ENCODE assay signal across 17 cellular contexts in genomic region chr10:121553455-121553854, GRCh38. TPM values are rescaled to one million over a fixed set of nuclear protein-coding genes. Genes with fewer than 3 reads are reported as not detected.
DNase-seq lines count a peak whose midpoint lies in the region; ATAC-seq and TF ChIP-seq lines count a peak whose summit lies in the region.
"Had no signal": no experiment of that assay in that cellular context is flagged by ENCODE, and none has a peak within 500 bp of the region (broad histone marks: within the 10 kb centered on the region; RNA-seq: fewer than 3 reads in every experiment).

No MANE protein-coding gene starts in this region.

- no peak overlapping the region for H3K4me2 ChIP-seq in IMR-90 (ENCODE audit: low read depth, low read length)

- H3K9me3 ChIP-seq in IMR-90 (ENCODE audit: control insufficient read depth, insufficient read depth, low read length), result peaks cover 21% of the 10 kb centered on the region
- H3K9me3 ChIP-seq: esophagus squamous epithelium, HAP-1 had no signal

- peaks cover 55% of the 10 kb centered on the region for H3K4me1 Mint-ChIP-seq in mesothelial cell of epicardium
- no peaks in the 10 kb centered on the region for H3K4me1 Mint-ChIP-seq in osteocyte (ENCODE audit: unreplicated experiment)

- H3K36me3 Mint-ChIP-seq in mesothelial cell of epicardium (peaks cover 30% of the 10 kb centered on the region), osteocyte (ENCODE audit: unreplicated experiment) (peaks cover 17% of the 10 kb centered on the region)

- dilution Hi-C loops in IMR-90 (cut with HindIII; ENCODE audit: low sequenced_read_pairs, unreplicated experiment), result no loop called here

- H4K5ac ChIP-seq in IMR-90 (ENCODE audit: low read depth, low read length), result no peak overlapping the region

- H3K4me3 Mint-ChIP-seq in mesothelial cell of epicardium (peak overlapping the region; percentile 31), osteocyte (ENCODE audit: unreplicated experiment) (no peak overlapping the region)
- H3K4me3 Mint-ChIP-seq: T-helper 2 cell treated with Interferon-gamma antibody and Interleukin-4, amounts not matched to agents 5 μg/mL and 100 μg/mL, for 36 hours had no signal

- POLR2A ChIA-PET in IMR-90 (lab: Charles Lee; ENCODE audit: unreplicated experiment), result no interaction called here

- TF ChIP-seq RAD21 in IMR-90 (IDR thresholded peaks at IDR 0.05; ENCODE audit: low read length), result no peak

- H2AK5ac ChIP-seq in IMR-90 (ENCODE audit: low read depth, low read length), result no peak overlapping the region

- H3K9me3 Mint-ChIP-seq in mesothelial cell of epicardium (peaks cover 7% of the 10 kb centered on the region), osteocyte (ENCODE audit: unreplicated experiment) (peaks cover 6% of the 10 kb centered on the region)

- CTCF ChIA-PET in IMR-90 (lab: Yijun Ruan, JAX), result no interaction called here

- no peak overlapping the region for H2BK20ac ChIP-seq in IMR-90 (ENCODE audit: low read depth, low read length)

- no peak overlapping the region for H4K91ac ChIP-seq in IMR-90 (ENCODE audit: insufficient read depth, low read depth, low read length)

- H3K4me3 ChIP-seq in IMR-90 (ENCODE audit: insufficient read depth, low read depth, low read length), result no peak overlapping the region
- H3K4me3 ChIP-seq: esophagus squamous epithelium, HAP-1 had no signal

- TF ChIP-seq CTCF in IMR-90 (conservative IDR thresholded peaks at IDR 0.05; ENCODE audit: low read depth, low read length) (no peak), mesothelial cell of epicardium (IDR thresholded peaks at IDR 0.05; ENCODE audit: unreplicated experiment) (no peak), osteocyte (IDR thresholded peaks at IDR 0.05) (no peak)

- no peak overlapping the region for H3K23ac ChIP-seq in IMR-90 (ENCODE audit: low read depth, low read length)

- WGBS in IMR-90 (ENCODE audit: extremely low coverage in 2 of 2, insufficient read length in 1 of 2), 2 experiments, result no CpG with 5 or more reads among the region's 1 CpG

- in situ Hi-C loops in IMR-90 (cut with MboI; ENCODE audit: low sequenced_read_pairs), result no loop called here

- no peak overlapping the region for H3K56ac ChIP-seq in IMR-90 (ENCODE audit: extremely low read depth, insufficient read depth, low read length)

- H3K27me3 Mint-ChIP-seq in mesothelial cell of epicardium (ENCODE audit: low read depth) (no peaks in the 10 kb centered on the region), osteocyte (ENCODE audit: unreplicated experiment) (no peaks in the 10 kb centered on the region)

- no peaks in the 10 kb centered on the region for H3K27me3 ChIP-seq in IMR-90 (ENCODE audit: control insufficient read depth, insufficient read depth, low read length)
- H3K27me3 ChIP-seq: esophagus squamous epithelium had no signal

- H2BK5ac ChIP-seq in IMR-90 (ENCODE audit: low read depth, low read length, poor library complexity, severe bottlenecking), result no peak overlapping the region

- no peak for TF ChIP-seq POLR2A in IMR-90 (IDR thresholded peaks at IDR 0.05; ENCODE audit: low read depth, low read length)

- H3K27ac Mint-ChIP-seq in mesothelial cell of epicardium (peak overlapping the region; percentile 99), osteocyte (ENCODE audit: unreplicated experiment) (no peak overlapping the region)
- H3K27ac Mint-ChIP-seq: T-helper 2 cell treated with Interferon-gamma antibody and Interleukin-4, amounts not matched to agents 5 μg/mL and 100 μg/mL, for 36 hours had no signal

- no peaks in the 10 kb centered on the region for H4K20me1 ChIP-seq in IMR-90 (ENCODE audit: insufficient read depth, low read length)

- no peak overlapping the region for H2AFZ ChIP-seq in IMR-90 (replicated peaks; ENCODE audit: low read length, poor library complexity)

- no peak overlapping the region for H3K18ac ChIP-seq in IMR-90 (ENCODE audit: low read depth, low read length)

- H2AK9ac ChIP-seq in IMR-90 (replicated peaks; ENCODE audit: low read depth, low read length, poor library complexity), result peak overlapping the region; percentile 50

- H3K36me3 ChIP-seq in IMR-90 (ENCODE audit: control insufficient read depth, insufficient read depth, low read length), result no peaks in the 10 kb centered on the region

- H2BK120ac ChIP-seq in IMR-90 (ENCODE audit: low read depth, low read length), result no peak overlapping the region

- H3K14ac ChIP-seq in IMR-90 (replicated peaks; ENCODE audit: low read depth, low read length), result no peak overlapping the region

- no peaks in the 10 kb centered on the region for H3K4me1 ChIP-seq in IMR-90 (ENCODE audit: control insufficient read depth, insufficient read depth, low read length)

- H2BK15ac ChIP-seq in IMR-90 (ENCODE audit: low read depth, low read length), result no peak overlapping the region

- BruUV-seq in IMR-90 (replicated peaks; lab: Mats Ljungman, UMichigan), result no TSS peak

- no peak for ATAC-seq in IMR-90 (ENCODE audit: low read depth)
- no peak for ATAC-seq in GM18520 (IDR thresholded peaks at IDR 0.05; ENCODE audit: unreplicated experiment)

- H3K9me1 ChIP-seq in IMR-90 (ENCODE audit: insufficient read depth, low read length), result no peaks in the 10 kb centered on the region

- H3K4ac ChIP-seq in IMR-90 (ENCODE audit: low read depth, low read length), result no peak overlapping the region

- H4K8ac ChIP-seq in IMR-90 (ENCODE audit: low read depth in 2 of 2, low read length in 2 of 2), result no peak overlapping the region

- DNase-seq in COR-L47 (lab: John Stamatoyannopoulos, UW) (peak; percentile 15), IMR-90 (no peak), mesothelial cell of epicardium (ENCODE audit: low spot score in 2 of 2, unreplicated experiment in 2 of 2) (no peak), osteocyte (ENCODE audit: extremely low spot score, unreplicated experiment) (no peak), NCI-H1092 treated with DMSO at 0.1 percent for 48 hours (lab: John Stamatoyannopoulos, UW) (no peak)
- no peak for DNase-seq in NK-92 treated with Interleukin-12 subunit alpha and Interleukin-12 subunit beta, amount 100 ng/mL, for 24 hours (lab: John Stamatoyannopoulos, UW)
- DNase-seq: activated CD4-positive, alpha-beta T cell treated with anti-CD3 and anti-CD28 coated beads for 4 hours; activated T-cell treated with anti-CD3 and anti-CD28 coated beads, Interleukin-2, amount 50 U/mL, for 1 hour; esophagus squamous epithelium; hypothalamus; NCI-H524 had no signal

- no peak overlapping the region for H3K27ac ChIP-seq in IMR-90 (ENCODE audit: insufficient read depth, low read length)
- peak overlapping the region; percentile 70 for H3K27ac ChIP-seq in angular gyrus (ENCODE audit: low read depth, low read length)

- no peaks in the 10 kb centered on the region for H3K79me1 ChIP-seq in IMR-90 (ENCODE audit: low read depth in 1 of 2, low read length in 2 of 2)

- H3K9ac ChIP-seq in IMR-90 (ENCODE audit: low read depth, low read length), result no peak overlapping the region

- intact Hi-C loops in IMR-90 (cut with micrococcal nuclease), result no loop called here

TF ChIP-seq in IMR-90, 13 proteins besides CTCF, POLR2A, EP300 and RAD21:
- TF ChIP-seq BHLHE40 (IDR thresholded peaks at IDR 0.05; ENCODE audit: low read depth, low read length), result no peak
- no peak for TF ChIP-seq FOS (IDR thresholded peaks at IDR 0.05; ENCODE audit: low read depth, low read length)
- TF ChIP-seq CHD1 (IDR thresholded peaks at IDR 0.05; ENCODE audit: low read depth, low read length), result no peak
- no peak for TF ChIP-seq MXI1 (IDR thresholded peaks at IDR 0.05; ENCODE audit: borderline replicate concordance, low read depth, low read length)
- no peak for TF ChIP-seq RCOR1 (IDR thresholded peaks at IDR 0.05; ENCODE audit: insufficient replicate concordance, low read length)
- no peak for TF ChIP-seq MAZ (IDR thresholded peaks at IDR 0.05; ENCODE audit: borderline replicate concordance, low read depth, low read length)
- no peak for TF ChIP-seq MAFK (IDR thresholded peaks at IDR 0.05; ENCODE audit: low read depth, low read length)
- TF ChIP-seq ELK1 (IDR thresholded peaks at IDR 0.05; ENCODE audit: borderline replicate concordance, low read depth, low read length), result no peak
- TF ChIP-seq CEBPB (IDR thresholded peaks at IDR 0.05; ENCODE audit: low read depth, low read length), result no peak
- no peak for TF ChIP-seq RFX5 (IDR thresholded peaks at IDR 0.05; ENCODE audit: low read depth, low read length)
- TF ChIP-seq NFE2L2 (IDR thresholded peaks at IDR 0.05; ENCODE audit: low read depth, low read length), result no peak
- no peak for TF ChIP-seq SMC3 (IDR thresholded peaks at IDR 0.05; ENCODE audit: low read depth, low read length)
- no peak for TF ChIP-seq USF2 (IDR thresholded peaks at IDR 0.05; ENCODE audit: low read depth, low read length)

RNA-seq across cellular contexts. Expression of gene FGFR2, which starts 44.8 kb away (rescaled TPM):
- total RNA-seq in IMR-90 (2012; rRNA removed) (under 0.01 TPM in 1 of 2 replicates, not detected in the other), mesothelial cell of epicardium (78.0 to 88.3 TPM (median 83.2 TPM) in 3 replicates), osteocyte (8.0 and 10.3 TPM in 2 replicates)
- polyA plus RNA-seq in IMR-90 (2012; rRNA removed), result not detected in 2 replicates
- not detected in 2 replicates for polyA plus RNA-seq in IMR-90 (2012; cell fraction: cytosol; rRNA removed)
- polyA plus RNA-seq in IMR-90 (2012; cell fraction: nucleus; rRNA removed; ENCODE audit: low replicate concordance), result not detected in 2 replicates
- total RNA-seq: lung microvascular endothelial cell had no signal
- polyA plus RNA-seq: AG04450 had no signal
